ENCODE assay signal across 8 cellular contexts in the genomic region with DNA sequence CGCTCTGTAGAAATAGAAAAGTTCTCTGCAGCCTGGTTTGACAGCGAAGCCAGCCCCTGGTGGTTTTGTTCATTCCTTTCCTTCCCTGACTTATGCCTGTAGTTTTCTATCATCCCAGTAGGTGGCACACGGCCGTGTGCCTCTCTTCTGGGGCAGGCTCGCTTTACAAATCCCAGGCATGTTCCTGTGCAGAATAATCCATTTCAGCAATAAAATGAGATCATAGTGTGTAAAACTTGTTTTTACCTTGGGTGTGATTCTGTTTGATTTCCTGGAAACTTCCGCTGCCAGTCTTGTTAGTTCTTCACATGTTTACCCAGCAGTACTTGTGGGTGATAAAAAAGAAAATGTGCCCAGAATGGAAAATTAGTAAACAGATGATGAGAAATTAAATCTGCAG. TPM values are rescaled to one million over a fixed set of nuclear protein-coding genes. Genes with fewer than 3 reads are reported as not detected.
DNase-seq lines count a peak whose midpoint lies in the region; ATAC-seq, FAIRE-seq and TF ChIP-seq lines count a peak whose summit lies in the region.

No MANE protein-coding gene starts in this region.

- no peak overlapping the region for H2AFZ ChIP-seq in keratinocyte (ENCODE audit: control insufficient read depth, low read length)

- H4K20me1 ChIP-seq in keratinocyte (ENCODE audit: control insufficient read depth, extremely low read depth, insufficient read depth, low read length), result no peaks in the 10 kb centered on the region

- dilution Hi-C loops in keratinocyte (cut with MboI; ENCODE audit: extremely low pct_ligation_motif_present, low sequenced_read_pairs), result no loop called here

- peak; percentile 89 for FAIRE-seq in keratinocyte (lab: Jason Lieb, UNC)

- no peaks in the 10 kb centered on the region for H3K9me1 ChIP-seq in keratinocyte (ENCODE audit: control insufficient read depth, extremely low read depth, insufficient read depth, low read length)

- H3K4me3 ChIP-seq in breast epithelium (no peak overlapping the region), keratinocyte (ENCODE audit: control insufficient read depth in 2 of 3, extremely low read depth in 1 of 3, insufficient read depth in 2 of 3, low read depth in 1 of 3, low read length in 3 of 3) (no peak overlapping the region)

- intact Hi-C loops in breast epithelium (cut with DNase I; ENCODE audit: low total_unique reads), result loop anchor here (5.0 kb wide), 1 partner anchor 1167 kb away; no protein-coding TSS in a partner anchor

- no peak overlapping the region for H3K9ac ChIP-seq in keratinocyte (ENCODE audit: control insufficient read depth, extremely low read depth, insufficient read depth, low read length)

- no peaks in the 10 kb centered on the region for H3K9me3 ChIP-seq in breast epithelium
- H3K9me3 ChIP-seq in keratinocyte (ENCODE audit: control insufficient read depth, low read depth, low read length), result no peaks in the 10 kb centered on the region

- H3K79me2 ChIP-seq in keratinocyte (ENCODE audit: control insufficient read depth, insufficient read depth, low read length), result no peaks in the 10 kb centered on the region

- H3K4me2 ChIP-seq in keratinocyte (ENCODE audit: control insufficient read depth, extremely low read depth, insufficient read depth, low read depth, low read length), result peak overlapping the region; percentile 35

- H3K27ac ChIP-seq in breast epithelium, result no peak overlapping the region
- H3K27ac ChIP-seq in keratinocyte (ENCODE audit: control insufficient read depth, insufficient read depth, low read length), result no peak overlapping the region

- H3K36me3 ChIP-seq in breast epithelium, result no peaks in the 10 kb centered on the region
- no peaks in the 10 kb centered on the region for H3K36me3 ChIP-seq in keratinocyte (ENCODE audit: control insufficient read depth in 2 of 2, extremely low read depth in 1 of 2, insufficient read depth in 2 of 2, low read length in 2 of 2)

- peak; percentile 55 for DNase-seq in COLO829 (ENCODE audit: low spot score)
- peak; percentile 78 for DNase-seq in GM20000 (ENCODE audit: low spot score)
- peak; percentile 71 for DNase-seq in LoVo (ENCODE audit: low spot score)
- DNase-seq in RPMI7951 (ENCODE audit: low read depth), result peak; percentile 72
- no peak for DNase-seq in breast epithelium (ENCODE audit: low spot score in 2 of 2)
- peak; percentile 17 for DNase-seq in keratinocyte (ENCODE audit: low read depth, low spot score)
- DNase-seq in stimulated activated naive CD8-positive, alpha-beta T cell treated with anti-CD3 and anti-CD28 coated beads, Interleukin-15, Interleukin-2, amounts not matched to agents 100 U/mL and 50 U/mL, for 24 hours, result peak; percentile 38
- DNase-seq in activated effector memory CD4-positive, alpha-beta T cell treated with Interleukin-2 at 50 U/mL for 16 hours, result no peak

- H3K4me1 ChIP-seq in breast epithelium (no peaks in the 10 kb centered on the region), keratinocyte (ENCODE audit: control insufficient read depth, extremely low read depth, insufficient read depth, low read length) (no peaks in the 10 kb centered on the region)

- TF ChIP-seq POLR2A in breast epithelium (IDR thresholded peaks at IDR 0.05), result no peak

- peak; percentile 64 for ATAC-seq in stimulated activated naive CD8-positive, alpha-beta T cell treated with anti-CD3 and anti-CD28 coated beads, Interleukin-15, Interleukin-2, amounts not matched to agents 100 U/mL and 50 U/mL, for 24 hours

- H3K27me3 ChIP-seq in breast epithelium (peaks cover 0 to 52% of the 10 kb centered on the region in 2 donors), keratinocyte (ENCODE audit: control insufficient read depth, extremely low read depth, insufficient read depth, low read length) (peaks cover 50% of the 10 kb centered on the region)

- TF ChIP-seq CTCF in GM20000 (IDR thresholded peaks at IDR 0.05; ENCODE audit: extremely low read depth, missing control alignments), result peak; percentile 53
- peak; percentile 16 to 65 (median 64) for TF ChIP-seq CTCF in breast epithelium (IDR thresholded peaks at IDR 0.05)
- peak; percentile 81 to 87 (median 84) for TF ChIP-seq CTCF in keratinocyte (optimal IDR thresholded peaks at IDR 0.05 in 1 of 3, IDR thresholded peaks at IDR 0.05 in 1 of 3, conservative IDR thresholded peaks at IDR 0.05 in 1 of 3; ENCODE audit: extremely low read depth in 1 of 3, insufficient read depth in 2 of 3, low read length in 3 of 3)

RNA-seq across cellular contexts. Expression of a gene that starts 7.4 kb away (rescaled TPM):
- under 0.01 and 0.10 TPM in 2 replicates for total RNA-seq in RPMI7951 (2014; rRNA removed; shearing (Covaris generic))
- total RNA-seq in breast epithelium, result under 1 TPM in 1 of 3 donors, not detected in 2; 0.48 TPM
- not detected in 3 replicates for polyA plus RNA-seq in keratinocyte
- not detected for polyA plus RNA-seq in keratinocyte (2011; ENCODE audit: low read depth)
- not detected in 2 replicates for polyA plus RNA-seq in keratinocyte (2011; cell fraction: cytosol; rRNA removed)
- polyA plus RNA-seq in keratinocyte (2011; cell fraction: nucleus; rRNA removed), result not detected in 2 replicates
- not detected in 2 replicates for polyA plus RNA-seq in keratinocyte (2012; ENCODE audit: low replicate concordance)
- polyA minus RNA-seq in keratinocyte, result not detected in 3 replicates
- polyA minus RNA-seq in keratinocyte (2011; cell fraction: cytosol; rRNA and poly(A)+ RNA removed), result not detected
- not detected in 2 replicates for polyA minus RNA-seq in keratinocyte (2011; cell fraction: nucleus; rRNA and poly(A)+ RNA removed)

Comparison
In these comparisons a context has a peak if more than half of its experiments do, and no peak if none do; other contexts are left out.
1. DNase-seq: peak in COLO829 (single experiment), GM20000 (single experiment), LoVo (single experiment), RPMI7951 (single experiment), keratinocyte (single experiment) and stimulated activated naive CD8-positive, alpha-beta T cell treated with anti-CD3 and anti-CD28 coated beads, Interleukin-15, Interleukin-2, amounts not matched to agents 100 U/mL and 50 U/mL, for 24 hours (single experiment); none in breast epithelium (0 of 2) and activated effector memory CD4-positive, alpha-beta T cell treated with Interleukin-2 at 50 U/mL for 16 hours (single experiment).
2. Peak in every context shown above with its lines, with median percentiles within 50 percentile points of each other: CTCF ChIP-seq.